8 cellular contexts compared by ENCODE assay signal in the genomic region with DNA sequence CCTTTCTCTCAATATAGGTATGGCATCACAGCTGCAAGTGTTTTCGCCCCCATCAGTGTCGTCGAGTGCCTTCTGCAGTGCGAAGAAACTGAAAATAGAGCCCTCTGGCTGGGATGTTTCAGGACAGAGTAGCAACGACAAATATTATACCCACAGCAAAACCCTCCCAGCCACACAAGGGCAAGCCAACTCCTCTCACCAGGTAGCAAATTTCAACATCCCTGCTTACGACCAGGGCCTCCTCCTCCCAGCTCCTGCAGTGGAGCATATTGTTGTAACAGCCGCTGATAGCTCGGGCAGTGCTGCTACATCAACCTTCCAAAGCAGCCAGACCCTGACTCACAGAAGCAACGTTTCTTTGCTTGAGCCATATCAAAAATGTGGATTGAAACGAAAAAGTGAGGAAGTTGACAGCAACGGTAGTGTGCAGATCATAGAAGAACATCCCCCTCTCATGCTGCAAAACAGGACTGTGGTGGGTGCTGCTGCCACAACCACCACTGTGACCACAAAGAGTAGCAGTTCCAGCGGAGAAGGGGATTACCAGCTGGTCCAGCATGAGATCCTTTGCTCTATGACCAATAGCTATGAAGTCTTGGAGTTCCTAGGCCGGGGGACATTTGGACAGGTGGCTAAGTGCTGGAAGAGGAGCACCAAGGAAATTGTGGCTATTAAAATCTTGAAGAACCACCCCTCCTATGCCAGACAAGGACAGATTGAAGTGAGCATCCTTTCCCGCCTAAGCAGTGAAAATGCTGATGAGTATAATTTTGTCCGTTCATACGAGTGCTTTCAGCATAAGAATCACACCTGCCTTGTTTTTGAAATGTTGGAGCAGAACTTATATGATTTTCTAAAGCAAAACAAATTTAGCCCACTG. TPM values are rescaled to one million over a fixed set of nuclear protein-coding genes. Genes with fewer than 3 reads are reported as not detected.
DNase-seq lines count a peak whose midpoint lies in the region; FAIRE-seq lines count a peak whose summit lies in the region.

No MANE protein-coding gene starts in this region.

- H3K9me3 Mint-ChIP-seq in activated T-helper 1 cell treated with anti-CD3 and anti-CD28 coated beads, Interleukin-12 subunit alpha, Interleukin-12 subunit beta, Interleukin-2, Interleukin-4 antibody, amounts not matched to agents 30 ng/mL and 10 ng/mL and 1 ng/mL, durations not matched to agents 14 hours and 24 hours and 36 hours = peaks cover 3% of the 10 kb centered on the region

- H3K36me3 ChIP-seq in KOPT-K1 (ENCODE audit: insufficient read depth, low read length) = peaks cover 47% of the 10 kb centered on the region

- peaks cover 40% of the 10 kb centered on the region for H3K36me3 Mint-ChIP-seq in activated T-helper 1 cell treated with anti-CD3 and anti-CD28 coated beads, Interleukin-12 subunit alpha, Interleukin-12 subunit beta, Interleukin-2, Interleukin-4 antibody, amounts not matched to agents 30 ng/mL and 10 ng/mL and 1 ng/mL, durations not matched to agents 14 hours and 24 hours and 36 hours (ENCODE audit: low read depth)

- FAIRE-seq in GM19239 (lab: Jason Lieb, UNC) = peak; percentile 53

- DNase-seq in GM19239 (ENCODE audit: insufficient read length, low spot score) = no peak
- DNase-seq in activated T-helper 1 cell treated with anti-CD3 and anti-CD28 coated beads, Interleukin-12 subunit alpha, Interleukin-12 subunit beta, Interleukin-2, Interleukin-4 antibody, amounts not matched to agents 30 ng/mL and 10 ng/mL and 1 ng/mL, durations not matched to agents 14 hours and 24 hours and 36 hours (ENCODE audit: low spot score) = peak; percentile 34
- peak; percentile 22 to 27 for DNase-seq in stimulated activated CD4-positive, alpha-beta T cell treated with anti-CD3 and anti-CD28 coated beads, Interleukin-15, amount 100 ng/mL, for 48 hours (ENCODE audit: low read depth in 2 of 2)
- no peak for DNase-seq in superior temporal gyrus (ENCODE audit: extremely low spot score)
- no peak for DNase-seq in NCI-H345 treated with DMSO at 0.1 percent for 48 hours (lab: John Stamatoyannopoulos, UW; ENCODE audit: unreplicated experiment)
- no peak for DNase-seq in DMS114 treated with DMSO at 0.1 percent for 48 hours (lab: John Stamatoyannopoulos, UW; ENCODE audit: unreplicated experiment)
- DNase-seq in glomerular visceral epithelial cell (ENCODE audit: extremely low spot score) = no peak

- no peaks in the 10 kb centered on the region for H3K27me3 Mint-ChIP-seq in activated T-helper 1 cell treated with anti-CD3 and anti-CD28 coated beads, Interleukin-12 subunit alpha, Interleukin-12 subunit beta, Interleukin-2, Interleukin-4 antibody, amounts not matched to agents 30 ng/mL and 10 ng/mL and 1 ng/mL, durations not matched to agents 14 hours and 24 hours and 36 hours (ENCODE audit: insufficient read depth)

- peak overlapping the region; percentile 89 for H3K27ac Mint-ChIP-seq in activated T-helper 1 cell treated with anti-CD3 and anti-CD28 coated beads, Interleukin-12 subunit alpha, Interleukin-12 subunit beta, Interleukin-2, Interleukin-4 antibody, amounts not matched to agents 30 ng/mL and 10 ng/mL and 1 ng/mL, durations not matched to agents 14 hours and 24 hours and 36 hours

- peak overlapping the region; percentile 75 for H3K4me3 Mint-ChIP-seq in activated T-helper 1 cell treated with anti-CD3 and anti-CD28 coated beads, Interleukin-12 subunit alpha, Interleukin-12 subunit beta, Interleukin-2, Interleukin-4 antibody, amounts not matched to agents 30 ng/mL and 10 ng/mL and 1 ng/mL, durations not matched to agents 14 hours and 24 hours and 36 hours

- intact Hi-C loops in activated T-helper 1 cell treated with anti-CD3 and anti-CD28 coated beads, Interleukin-12 subunit alpha, Interleukin-12 subunit beta, Interleukin-2, Interleukin-4 antibody, amounts not matched to agents 30 ng/mL and 10 ng/mL and 1 ng/mL, durations not matched to agents 14 hours and 24 hours and 36 hours (cut with micrococcal nuclease) = loop anchor here (1.0 kb wide), 1 partner anchor 9 kb away; no protein-coding TSS in a partner anchor

- peaks cover 67% of the 10 kb centered on the region for H3K4me1 Mint-ChIP-seq in activated T-helper 1 cell treated with anti-CD3 and anti-CD28 coated beads, Interleukin-12 subunit alpha, Interleukin-12 subunit beta, Interleukin-2, Interleukin-4 antibody, amounts not matched to agents 30 ng/mL and 10 ng/mL and 1 ng/mL, durations not matched to agents 14 hours and 24 hours and 36 hours (ENCODE audit: low read depth)

- peak overlapping the region; percentile 65 for H3K27ac ChIP-seq in KOPT-K1 (ENCODE audit: low read depth, low read length, poor library complexity, severe bottlenecking)

- H3K9me3 ChIP-seq in KOPT-K1 (ENCODE audit: insufficient read depth, low read length, poor library complexity, severe bottlenecking) = peaks cover 8% of the 10 kb centered on the region

RNA-seq across cellular contexts. Expression of a gene that starts 11.5 kb away (rescaled TPM):
- total RNA-seq in activated T-helper 1 cell treated with anti-CD3 and anti-CD28 coated beads, Interleukin-12 subunit alpha, Interleukin-12 subunit beta, Interleukin-2, Interleukin-4 antibody, amounts not matched to agents 30 ng/mL and 10 ng/mL and 1 ng/mL, durations not matched to agents 14 hours and 24 hours and 36 hours = 100 and 101 TPM in 2 replicates

RNA-seq across cellular contexts. Expression of a gene that starts 35.5 kb away (rescaled TPM):
- 20.9 and 21.2 TPM in 2 replicates for total RNA-seq in activated T-helper 1 cell treated with anti-CD3 and anti-CD28 coated beads, Interleukin-12 subunit alpha, Interleukin-12 subunit beta, Interleukin-2, Interleukin-4 antibody, amounts not matched to agents 30 ng/mL and 10 ng/mL and 1 ng/mL, durations not matched to agents 14 hours and 24 hours and 36 hours

RNA-seq across cellular contexts. Expression of a gene that starts 36.0 kb away (rescaled TPM):
- 36.3 and 40.9 TPM in 2 replicates for total RNA-seq in activated T-helper 1 cell treated with anti-CD3 and anti-CD28 coated beads, Interleukin-12 subunit alpha, Interleukin-12 subunit beta, Interleukin-2, Interleukin-4 antibody, amounts not matched to agents 30 ng/mL and 10 ng/mL and 1 ng/mL, durations not matched to agents 14 hours and 24 hours and 36 hours

RNA-seq across cellular contexts. Expression of a gene that starts 38.7 kb away (rescaled TPM):
- 0.10 TPM in 2 replicates for total RNA-seq in activated T-helper 1 cell treated with anti-CD3 and anti-CD28 coated beads, Interleukin-12 subunit alpha, Interleukin-12 subunit beta, Interleukin-2, Interleukin-4 antibody, amounts not matched to agents 30 ng/mL and 10 ng/mL and 1 ng/mL, durations not matched to agents 14 hours and 24 hours and 36 hours

RNA-seq across cellular contexts. Expression of a gene that starts 53.2 kb away (rescaled TPM):
- total RNA-seq in activated T-helper 1 cell treated with anti-CD3 and anti-CD28 coated beads, Interleukin-12 subunit alpha, Interleukin-12 subunit beta, Interleukin-2, Interleukin-4 antibody, amounts not matched to agents 30 ng/mL and 10 ng/mL and 1 ng/mL, durations not matched to agents 14 hours and 24 hours and 36 hours = 0.67 and 0.69 TPM in 2 replicates

Comparison
In these comparisons a context has a peak if more than half of its experiments do, and no peak if none do; other contexts are left out.
1. DNase-seq: peak in activated T-helper 1 cell treated with anti-CD3 and anti-CD28 coated beads, Interleukin-12 subunit alpha, Interleukin-12 subunit beta, Interleukin-2, Interleukin-4 antibody, amounts not matched to agents 30 ng/mL and 10 ng/mL and 1 ng/mL, durations not matched to agents 14 hours and 24 hours and 36 hours (single experiment) and stimulated activated CD4-positive, alpha-beta T cell treated with anti-CD3 and anti-CD28 coated beads, Interleukin-15, amount 100 ng/mL, for 48 hours (2 of 2); none in GM19239 (single experiment), superior temporal gyrus (single experiment), NCI-H345 treated with DMSO at 0.1 percent for 48 hours (single experiment), DMS114 treated with DMSO at 0.1 percent for 48 hours (single experiment) and glomerular visceral epithelial cell (single experiment).